ENCODE assay signal across 9 cellular contexts in genomic region chr4:103934178-103934789, GRCh38.
DNase-seq lines count a peak whose midpoint lies in the region; ATAC-seq and TF ChIP-seq lines count a peak whose summit lies in the region.
"Had no signal": no experiment of that assay in that cellular context is flagged by ENCODE, and none has a peak within 500 bp of the region (broad histone marks: within the 10 kb centered on the region; RNA-seq: fewer than 3 reads in every experiment).

No MANE protein-coding gene starts in this region.

- TF ChIP-seq CTCF in cardiac fibroblast (IDR thresholded peaks at IDR 0.05; ENCODE audit: low read depth, low read length), result peak; percentile 52
- TF ChIP-seq CTCF in lower leg skin (IDR thresholded peaks at IDR 0.05), result no peak

- no peaks in the 10 kb centered on the region for H3K9me3 Mint-ChIP-seq in memory B cell

- no peak overlapping the region for H3K27ac Mint-ChIP-seq in memory B cell

- no peaks in the 10 kb centered on the region for H3K27me3 Mint-ChIP-seq in memory B cell

- ATAC-seq in GM19351 (IDR thresholded peaks at IDR 0.05; ENCODE audit: unreplicated experiment), result peak; percentile 83
- peak; percentile 87 for ATAC-seq in HG03354 (IDR thresholded peaks at IDR 0.05; ENCODE audit: poor library complexity, severe bottlenecking, unreplicated experiment)
- ATAC-seq in memory B cell (ENCODE audit: low read depth), result peak; percentile 32

- no peak overlapping the region for H3K4me3 ChIP-seq in cardiac fibroblast (replicated peaks in 1 of 2; ENCODE audit: low read depth in 2 of 2, low read length in 2 of 2)
- H3K4me3 ChIP-seq in lower leg skin (ENCODE audit: low read depth, poor library complexity, severe bottlenecking), result no peak overlapping the region
- H3K4me3 ChIP-seq: BLaER1 had no signal

- no peaks in the 10 kb centered on the region for H3K36me3 Mint-ChIP-seq in memory B cell

- WGBS in lower leg skin, 2 donors, result 38 to 50% methylated on average over 2 of the region's 2 CpGs

- intact Hi-C loops in lower leg skin (cut with DNase I; ENCODE audit: low total_unique reads), result no loop called here

- no peaks in the 10 kb centered on the region for H3K4me1 Mint-ChIP-seq in memory B cell

- TF ChIP-seq POLR2A in lower leg skin (IDR thresholded peaks at IDR 0.05), result no peak

- DNase-seq in DMS79 treated with DMSO at 0.1 percent for 48 hours (lab: John Stamatoyannopoulos, UW), result peak; percentile 0
- no peak for DNase-seq in DMS79 (lab: John Stamatoyannopoulos, UW)
- peak; percentile 20 for DNase-seq in NCI-H526 treated with DMSO at 0.1 percent for 48 hours (lab: John Stamatoyannopoulos, UW)
- peak; percentile 54 to 65 for DNase-seq in cardiac fibroblast (ENCODE audit: low read depth in 2 of 2)
- peak in 1 of 2 donors; percentile 9 for DNase-seq in memory B cell (ENCODE audit: low spot score in 2 of 2)
- no peak for DNase-seq in lower leg skin (ENCODE audit: low spot score in 2 of 2)

- H3K4me3 Mint-ChIP-seq in memory B cell, result no peak overlapping the region

Comparison
In these comparisons a context has a peak if more than half of its experiments do, and no peak if none do; other contexts are left out.
1. DNase-seq: peak in DMS79 treated with DMSO at 0.1 percent for 48 hours (single experiment), NCI-H526 treated with DMSO at 0.1 percent for 48 hours (single experiment) and cardiac fibroblast (2 of 2); none in DMS79 (single experiment) and lower leg skin (0 of 2).
2. ATAC-seq: peak in every context shown above with its lines; median percentile 87 in HG03354; 83 in GM19351; 32 in memory B cell.